Comparison of ENCODE assay signal across 13 cellular contexts in genomic region chr16:89581861-89582563, GRCh38. TPM values are rescaled to one million over a fixed set of nuclear protein-coding genes. Genes with fewer than 3 reads are reported as not detected.
A peak's percentile ranks its signal among the peaks of the same experiment; 100 is the strongest.
DNase-seq lines count a peak whose midpoint lies in the region; ATAC-seq, FAIRE-seq and TF ChIP-seq lines count a peak whose summit lies in the region.
"Had no signal": no experiment of that assay in that cellular context is flagged by ENCODE, and none has a peak within 500 bp of the region (broad histone marks: within the 10 kb centered on the region; RNA-seq: fewer than 3 reads in every experiment).

No MANE protein-coding gene starts in this region.

- H3K27me3 ChIP-seq in right cardiac atrium (ENCODE audit: control insufficient read depth, insufficient read depth) = no peaks in the 10 kb centered on the region
- no peaks in the 10 kb centered on the region for H3K27me3 ChIP-seq in GM12878 (replicated peaks in 1 of 2; ENCODE audit: control insufficient read depth in 2 of 2, insufficient read depth in 2 of 2, low read length in 1 of 2)
- peaks cover 0 to 31% of the 10 kb centered on the region in 2 experiments; a peak in 3 of 5 replicates for H3K27me3 ChIP-seq in HepG2 (ENCODE audit: control insufficient read depth in 1 of 2, insufficient read depth in 2 of 2, low read length in 2 of 2)

- DNase-seq in right cardiac atrium (no peak), Right ventricle myocardium superior (no peak), GM12878 (ENCODE audit: low read depth, low spot score) (no peak), HepG2 (ENCODE audit: low spot score) (peak; percentile 71), Ammon's horn (ENCODE audit: low spot score) (no peak), GM10266 (ENCODE audit: extremely low spot score) (no peak)
- DNase-seq in stimulated activated naive CD4-positive, alpha-beta T cell treated with Interleukin-2 at 50 U/mL for 16 hours (lab: John Stamatoyannopoulos, UW) = no peak
- DNase-seq: activated CD4-positive, alpha-beta T cell treated with anti-CD3 and anti-CD28 coated beads for 1 hour; aorta; NCI-H82 had no signal

- no peaks in the 10 kb centered on the region for H3K79me2 ChIP-seq in GM12878 (ENCODE audit: control insufficient read depth, insufficient read depth, low read length)
- H3K79me2 ChIP-seq in HepG2 (ENCODE audit: insufficient read depth, low read length) = no peaks in the 10 kb centered on the region

- SMC1A ChIA-PET in GM12878 (lab: Charles Lee; ENCODE audit: uncharacterized antibody, unreplicated experiment) = no interaction called here

- no peak overlapping the region for H2AFZ ChIP-seq in GM12878 (ENCODE audit: control insufficient read depth, low read depth, low read length)
- H2AFZ ChIP-seq in HepG2 (ENCODE audit: low read length) = no peak overlapping the region

- no peaks in the 10 kb centered on the region for H3K9me3 ChIP-seq in right cardiac atrium (ENCODE audit: control insufficient read depth, low read length)
- no peaks in the 10 kb centered on the region; the same call in 2 of the 3 replicates for H3K9me3 ChIP-seq in GM12878 (replicated peaks; ENCODE audit: control insufficient read depth, insufficient read depth, low read length)
- no peaks in the 10 kb centered on the region for H3K9me3 ChIP-seq in HepG2 (ENCODE audit: low read length)

- POLR2A ChIA-PET in GM12878 (lab: Charles Lee) (no interaction called here), HepG2 (lab: Yijun Ruan, JAX) (interaction anchor here (1.0 to 2.2 kb wide), 5 partner anchors 10 to 22 kb away, joined by 3 to 10 read pairs (median 6); no protein-coding TSS in a partner anchor)

- FAIRE-seq in GM12878 (lab: Jason Lieb, UNC) (no peak), HepG2 (lab: Jason Lieb, UNC) (peak; percentile 94)
- FAIRE-seq: GM18507 had no signal

- CTCF ChIA-PET in GM12878 (lab: Yijun Ruan, JAX) (no interaction called here), HepG2 (lab: Yijun Ruan, JAX; ENCODE audit: low intra/inter-chr PET ratio, low total read pairs) (no interaction called here)

- H3K4me1 ChIP-seq in right cardiac atrium (ENCODE audit: control insufficient read depth, insufficient read depth, low read length) (no peaks in the 10 kb centered on the region), GM12878 (ENCODE audit: control insufficient read depth, insufficient read depth, low read length) (no peaks in the 10 kb centered on the region), HepG2 (ENCODE audit: insufficient read depth, low read length) (peaks cover 39% of the 10 kb centered on the region)

- no peak for TF ChIP-seq EP300 in GM12878 (IDR thresholded peaks at IDR 0.05; ENCODE audit: borderline replicate concordance in 1 of 2, control insufficient read depth in 1 of 2, low read depth in 2 of 2, low read length in 2 of 2)
- TF ChIP-seq EP300 in HepG2 (IDR thresholded peaks at IDR 0.05; ENCODE audit: low read depth in 2 of 2, low read length in 2 of 2) = peak; percentile 41 to 49; a peak in 3 of 4 replicates
- no peak for TF ChIP-seq EP300 in HepG2 (CRISPR knock-in tag; IDR thresholded peaks at IDR 0.05; ENCODE audit: borderline replicate concordance)

- no peak for TF ChIP-seq RAD21 in GM12878 (IDR thresholded peaks at IDR 0.05; ENCODE audit: insufficient read depth, low read depth, low read length)
- TF ChIP-seq RAD21 in HepG2 (CRISPR knock-in tag; IDR thresholded peaks at IDR 0.05) = no peak

- no peak overlapping the region for H3K4me3 ChIP-seq in right cardiac atrium (ENCODE audit: low read length)
- H3K4me3 ChIP-seq in GM12878 = no peak overlapping the region
- H3K4me3 ChIP-seq in HepG2 (replicated peaks in 1 of 3; ENCODE audit: insufficient read depth in 1 of 3, low read depth in 2 of 3, low read length in 3 of 3) = peak overlapping the region; percentile 6 to 60 (median 29); a peak in 4 of 6 replicates
- H3K4me3 ChIP-seq: skin epidermis had no signal

- H3K27ac ChIP-seq in right cardiac atrium (ENCODE audit: low read length) (no peak overlapping the region), GM12878 (ENCODE audit: control insufficient read depth, insufficient read depth) (no peak overlapping the region), HepG2 (ENCODE audit: extremely low read length, insufficient read depth, low read length) (no peak overlapping the region)

- in situ Hi-C loops in GM12878 (cut with MboI) (no loop called here), HepG2 (cut with HindIII; ENCODE audit: extremely low pct_ligation_motif_present, low pct_unique_long_range_greater_than_20kb) (no loop called here)

- no peak for TF ChIP-seq POLR2A in GM12878 (IDR thresholded peaks at IDR 0.05; ENCODE audit: low read depth, low read length)
- no peak for TF ChIP-seq POLR2A in HepG2 (IDR thresholded peaks at IDR 0.05; ENCODE audit: insufficient read depth in 1 of 2, low read depth in 2 of 2, low read length in 2 of 2)

- H3K4me2 ChIP-seq in GM12878 (ENCODE audit: control insufficient read depth, insufficient read depth) (no peak overlapping the region), HepG2 (ENCODE audit: low read depth, low read length) (peak overlapping the region; percentile 76)

- H3K36me3 ChIP-seq in GM12878 (ENCODE audit: control insufficient read depth in 2 of 2, insufficient read depth in 2 of 2, low read length in 1 of 2) (no peaks in the 10 kb centered on the region), HepG2 (replicated peaks in 1 of 2; ENCODE audit: control insufficient read depth in 1 of 2, insufficient read depth in 2 of 2, low read length in 2 of 2) (no peaks in the 10 kb centered on the region)

- 60% methylated on average over 15 of the region's 15 CpGs for WGBS in right cardiac atrium
- 43% methylated on average over 15 of the region's 15 CpGs for WGBS in GM12878 (ENCODE audit: insufficient coverage, insufficient replicate concordance, low lambda C conversion rate, missing lambda C conversion rate)
- WGBS in HepG2 (ENCODE audit: low lambda C conversion rate) = 16% methylated on average over 12 of the region's 15 CpGs

- TF ChIP-seq CTCF in GM12878 (IDR thresholded peaks at IDR 0.05 in 2 of 3, conservative IDR thresholded peaks at IDR 0.05 in 1 of 3; ENCODE audit: control insufficient read depth in 2 of 3, extremely low read depth in 1 of 3, insufficient read depth in 1 of 3, low read depth in 3 of 3, low read length in 3 of 3) (no peak), HepG2 (CRISPR knock-in tag; IDR thresholded peaks at IDR 0.05) (no peak), GM10266 (IDR thresholded peaks at IDR 0.05; ENCODE audit: control insufficient read depth, insufficient read depth, low read depth, missing control alignments) (no peak)

- intact Hi-C loops in right cardiac atrium (cut with DNase I) (no loop called here), Right ventricle myocardium superior (cut with DNase I) (no loop called here), GM12878 (cut with micrococcal nuclease; ENCODE audit: unreplicated experiment) (no loop called here), HepG2 (cut with micrococcal nuclease; ENCODE audit: unreplicated experiment) (no loop called here)

- H3K9ac ChIP-seq in GM12878 (ENCODE audit: control insufficient read depth, insufficient read depth, low read length) = no peak overlapping the region
- peak overlapping the region; percentile 53 for H3K9ac ChIP-seq in HepG2 (ENCODE audit: insufficient read depth, low read depth, low read length)

- ATAC-seq in right cardiac atrium (peak; percentile 9 to 38), Right ventricle myocardium superior (ENCODE audit: poor library complexity) (no peak), GM12878 (no peak), HepG2 (peak; percentile 23), GM21526 (IDR thresholded peaks at IDR 0.05; ENCODE audit: low FRiP score, unreplicated experiment) (no peak)

- H4K20me1 ChIP-seq in GM12878 (ENCODE audit: control insufficient read depth, insufficient read depth) (no peaks in the 10 kb centered on the region), HepG2 (ENCODE audit: insufficient read depth, low read length) (no peaks in the 10 kb centered on the region)

- BruUV-seq in GM12878 (replicated peaks; lab: Mats Ljungman, UMichigan) = no TSS peak
- no TSS peak for BruUV-seq in HepG2 (replicated peaks; lab: Mats Ljungman, UMichigan)

- RAD21 ChIA-PET in GM12878 (lab: Charles Lee; ENCODE audit: unreplicated experiment) = no interaction called here

RNA-seq across cellular contexts. Expression of gene CPNE7, which starts 6.5 kb away (rescaled TPM):
- total RNA-seq in right cardiac atrium (not detected), Right ventricle myocardium superior (not detected), GM12878 (2014; rRNA removed) (22.5 and 23.4 TPM in 2 replicates), GM12878 (2014; rRNA removed; fragmentation: Illumina TruSeq; extraction: Trizol) (13.1 and 13.5 TPM in 2 replicates), GM12878 (2021) (39.6 and 46.9 TPM in 2 replicates), HepG2 (2016; rRNA removed; fragmentation: Illumina TruSeq; extraction: Trizol) (not detected in 2 replicates)
- polyA plus RNA-seq in right cardiac atrium (not detected), GM12878 (2011; rRNA removed) (6.1 and 7.4 TPM in 2 replicates), GM12878 (2014; fragmentation: Illumina TruSeq; extraction: Trizol) (16.5 and 17.5 TPM in 2 replicates), GM12878 (2014; fragmentation: Nextera tagmentation; extraction: Ambion mirVana) (1 to 10 TPM in 1 of 2 experiments, under 1 TPM in 1; 0.29 to 1.1 TPM), GM12878 (2014; rRNA removed) (39.7 and 49.2 TPM in 2 replicates), GM12878 (2016; fragmentation: Nextera tagmentation; extraction: Ambion mirVana) (10 to 100 TPM; 17.6 to 19.7 TPM), HepG2 (2011; rRNA removed) (0.59 and 2.1 TPM in 2 replicates)
- 55.5 and 58.7 TPM in 2 replicates for total RNA-seq in GM12878 (2013; cell fraction: nucleolus; rRNA removed)
- 2.9 TPM for polyA plus RNA-seq in GM12878 (2011; ENCODE audit: low read depth)
- 5.6 and 10.3 TPM in 2 replicates for polyA plus RNA-seq in GM12878 (2011; cell fraction: cytosol; rRNA removed)
- polyA plus RNA-seq in GM12878 (2011; cell fraction: nucleus; rRNA removed) = 210 and 211 TPM in 2 replicates
- 8.5 and 9.2 TPM in 2 replicates for polyA plus RNA-seq in GM12878 (2012)
- 1.2 and 1.4 TPM in 2 replicates for polyA minus RNA-seq in GM12878 (2011; rRNA and poly(A)+ RNA removed)
- polyA minus RNA-seq in GM12878 (2011; cell fraction: cytosol; rRNA and poly(A)+ RNA removed) = 3.2 TPM in 1 of 2 replicates, not detected in the other
- polyA minus RNA-seq in GM12878 (2011; cell fraction: nucleus; rRNA and poly(A)+ RNA removed) = 5.8 and 6.4 TPM in 2 replicates
- not detected in 2 replicates for total RNA-seq in HepG2 (2016; cell fraction: cytosol; rRNA removed; fragmentation: Illumina TruSeq; extraction: Trizol; ENCODE audit: low read depth)
- total RNA-seq in HepG2 (2016; cell fraction: insoluble cytoplasmic fraction; rRNA removed; fragmentation: Illumina TruSeq; extraction: Trizol) = 0.15 TPM in 1 of 2 replicates, not detected in the other
- not detected in 2 replicates for total RNA-seq in HepG2 (2016; cell fraction: membrane; rRNA removed; fragmentation: Illumina TruSeq; extraction: Trizol)
- total RNA-seq in HepG2 (2016; cell fraction: nucleus; rRNA removed; fragmentation: Illumina TruSeq; extraction: Trizol) = not detected in 2 replicates
- 0.19 and 0.32 TPM in 2 replicates for polyA plus RNA-seq in HepG2 (2011; cell fraction: cytosol; rRNA removed)
- 4.5 and 6.2 TPM in 2 replicates for polyA plus RNA-seq in HepG2 (2011; cell fraction: nucleus; rRNA removed)
- polyA plus RNA-seq in HepG2 (2012) = 0.27 and 0.35 TPM in 2 replicates
- not detected in 2 replicates for polyA plus RNA-seq in HepG2 (2016; cell fraction: cytosol; fragmentation: Illumina TruSeq; extraction: Trizol; ENCODE audit: low read depth)
- not detected in 2 replicates for polyA plus RNA-seq in HepG2 (2016; cell fraction: insoluble cytoplasmic fraction; fragmentation: Illumina TruSeq; extraction: Trizol; ENCODE audit: low read depth)
- polyA plus RNA-seq in HepG2 (2016; cell fraction: membrane; fragmentation: Illumina TruSeq; extraction: Trizol; ENCODE audit: low read depth) = 0.06 TPM in 1 of 2 replicates, not detected in the other
- polyA plus RNA-seq in HepG2 (2016; cell fraction: nucleus; fragmentation: Illumina TruSeq; extraction: Trizol; ENCODE audit: insufficient read depth, low read depth) = 0.52 and 1.2 TPM in 2 replicates
- 0.58 and 25.2 TPM in 2 replicates for polyA minus RNA-seq in HepG2 (2011; rRNA and poly(A)+ RNA removed; ENCODE audit: low replicate concordance)
- polyA minus RNA-seq in HepG2 (2011; cell fraction: cytosol; rRNA and poly(A)+ RNA removed) = not detected in 2 replicates
- 0.26 and 0.99 TPM in 2 replicates for polyA minus RNA-seq in HepG2 (2011; cell fraction: nucleus; rRNA and poly(A)+ RNA removed)

RNA-seq across cellular contexts. Expression of gene RPL13, which starts 21.5 kb away (rescaled TPM):
- total RNA-seq in right cardiac atrium = 1,000 to 10,000 TPM; 1,148 to 1,505 (median 1,262) TPM
- polyA plus RNA-seq in right cardiac atrium = 3,185 TPM
- total RNA-seq in Right ventricle myocardium superior = 1,044 TPM
- total RNA-seq in GM12878 (2013; cell fraction: nucleolus; rRNA removed) = 555 and 566 TPM in 2 replicates
- 7,892 and 9,428 TPM in 2 replicates for total RNA-seq in GM12878 (2014; rRNA removed)
- total RNA-seq in GM12878 (2014; rRNA removed; fragmentation: Illumina TruSeq; extraction: Trizol) = 2,108 and 2,400 TPM in 2 replicates
- 4,034 and 4,132 TPM in 2 replicates for total RNA-seq in GM12878 (2021)
- 2,666 TPM for polyA plus RNA-seq in GM12878 (2011; ENCODE audit: low read depth)
- polyA plus RNA-seq in GM12878 (2011; rRNA removed) = 1,025 and 2,315 TPM in 2 replicates
- polyA plus RNA-seq in GM12878 (2011; cell fraction: cytosol; rRNA removed) = 3,460 and 6,315 TPM in 2 replicates
- 1,880 and 1,959 TPM in 2 replicates for polyA plus RNA-seq in GM12878 (2011; cell fraction: nucleus; rRNA removed)
- 4,925 and 6,484 TPM in 2 replicates for polyA plus RNA-seq in GM12878 (2012)
- polyA plus RNA-seq in GM12878 (2014; fragmentation: Illumina TruSeq; extraction: Trizol) = 872 and 1,693 TPM in 2 replicates
- 1,000 to 10,000 TPM in 1 of 2 experiments, 100 to 1,000 TPM in 1; 386 to 1,247 TPM for polyA plus RNA-seq in GM12878 (2014; fragmentation: Nextera tagmentation; extraction: Ambion mirVana)
- polyA plus RNA-seq in GM12878 (2014; rRNA removed) = 6,764 and 8,907 TPM in 2 replicates
- 1,000 to 10,000 TPM; 2,572 to 2,650 TPM for polyA plus RNA-seq in GM12878 (2016; fragmentation: Nextera tagmentation; extraction: Ambion mirVana)
- polyA minus RNA-seq in GM12878 (2011; rRNA and poly(A)+ RNA removed) = 392 and 1,069 TPM in 2 replicates
- polyA minus RNA-seq in GM12878 (2011; cell fraction: cytosol; rRNA and poly(A)+ RNA removed) = 929 and 1,175 TPM in 2 replicates
- polyA minus RNA-seq in GM12878 (2011; cell fraction: nucleus; rRNA and poly(A)+ RNA removed) = 344 and 499 TPM in 2 replicates
- 2,988 and 3,233 TPM in 2 replicates for total RNA-seq in HepG2 (2016; rRNA removed; fragmentation: Illumina TruSeq; extraction: Trizol)
- total RNA-seq in HepG2 (2016; cell fraction: cytosol; rRNA removed; fragmentation: Illumina TruSeq; extraction: Trizol; ENCODE audit: low read depth) = 6,142 and 6,743 TPM in 2 replicates
- 3,074 and 3,414 TPM in 2 replicates for total RNA-seq in HepG2 (2016; cell fraction: insoluble cytoplasmic fraction; rRNA removed; fragmentation: Illumina TruSeq; extraction: Trizol)
- 8,788 and 9,254 TPM in 2 replicates for total RNA-seq in HepG2 (2016; cell fraction: membrane; rRNA removed; fragmentation: Illumina TruSeq; extraction: Trizol)
- 1,061 and 1,137 TPM in 2 replicates for total RNA-seq in HepG2 (2016; cell fraction: nucleus; rRNA removed; fragmentation: Illumina TruSeq; extraction: Trizol)
- 4,411 and 5,523 TPM in 2 replicates for polyA plus RNA-seq in HepG2 (2011; rRNA removed)
- polyA plus RNA-seq in HepG2 (2011; cell fraction: cytosol; rRNA removed) = 4,701 and 9,932 TPM in 2 replicates
- polyA plus RNA-seq in HepG2 (2011; cell fraction: nucleus; rRNA removed) = 3,101 and 3,317 TPM in 2 replicates
- polyA plus RNA-seq in HepG2 (2012) = 3,379 and 4,912 TPM in 2 replicates
- polyA plus RNA-seq in HepG2 (2016; cell fraction: cytosol; fragmentation: Illumina TruSeq; extraction: Trizol; ENCODE audit: low read depth) = 8,773 and 9,300 TPM in 2 replicates
- 3,767 and 4,135 TPM in 2 replicates for polyA plus RNA-seq in HepG2 (2016; cell fraction: insoluble cytoplasmic fraction; fragmentation: Illumina TruSeq; extraction: Trizol; ENCODE audit: low read depth)
- polyA plus RNA-seq in HepG2 (2016; cell fraction: membrane; fragmentation: Illumina TruSeq; extraction: Trizol; ENCODE audit: low read depth) = 9,832 and 9,939 TPM in 2 replicates
- 2,257 and 2,556 TPM in 2 replicates for polyA plus RNA-seq in HepG2 (2016; cell fraction: nucleus; fragmentation: Illumina TruSeq; extraction: Trizol; ENCODE audit: insufficient read depth, low read depth)
- 1,096 and 3,482 TPM in 2 replicates for polyA minus RNA-seq in HepG2 (2011; rRNA and poly(A)+ RNA removed; ENCODE audit: low replicate concordance)
- 1,942 and 2,023 TPM in 2 replicates for polyA minus RNA-seq in HepG2 (2011; cell fraction: cytosol; rRNA and poly(A)+ RNA removed)
- polyA minus RNA-seq in HepG2 (2011; cell fraction: nucleus; rRNA and poly(A)+ RNA removed) = 448 and 516 TPM in 2 replicates

RNA-seq across cellular contexts. Expression of gene DPEP1, which starts 31.4 kb away (rescaled TPM):
- under 1 TPM in 2 of 4 donors, not detected in 2; 0.31 to 0.53 TPM for total RNA-seq in right cardiac atrium
- polyA plus RNA-seq in right cardiac atrium = 0.18 TPM
- total RNA-seq in Right ventricle myocardium superior = not detected
- total RNA-seq in GM12878 (2013; cell fraction: nucleolus; rRNA removed) = not detected in 2 replicates
- not detected in 2 replicates for total RNA-seq in GM12878 (2014; rRNA removed)
- total RNA-seq in GM12878 (2014; rRNA removed; fragmentation: Illumina TruSeq; extraction: Trizol) = not detected in 2 replicates
- total RNA-seq in GM12878 (2021) = not detected in 2 replicates
- not detected for polyA plus RNA-seq in GM12878 (2011; ENCODE audit: low read depth)
- polyA plus RNA-seq in GM12878 (2011; rRNA removed) = not detected in 2 replicates
- not detected in 2 replicates for polyA plus RNA-seq in GM12878 (2011; cell fraction: cytosol; rRNA removed)
- polyA plus RNA-seq in GM12878 (2011; cell fraction: nucleus; rRNA removed) = 0.34 and 0.47 TPM in 2 replicates
- not detected in 2 replicates for polyA plus RNA-seq in GM12878 (2012)
- not detected in 2 replicates for polyA plus RNA-seq in GM12878 (2014; fragmentation: Illumina TruSeq; extraction: Trizol)
- polyA plus RNA-seq in GM12878 (2014; fragmentation: Nextera tagmentation; extraction: Ambion mirVana) = not detected
- not detected in 2 replicates for polyA plus RNA-seq in GM12878 (2014; rRNA removed)
- not detected for polyA plus RNA-seq in GM12878 (2016; fragmentation: Nextera tagmentation; extraction: Ambion mirVana)
- polyA minus RNA-seq in GM12878 (2011; rRNA and poly(A)+ RNA removed) = not detected in 2 replicates
- polyA minus RNA-seq in GM12878 (2011; cell fraction: cytosol; rRNA and poly(A)+ RNA removed) = not detected in 2 replicates
- not detected in 2 replicates for polyA minus RNA-seq in GM12878 (2011; cell fraction: nucleus; rRNA and poly(A)+ RNA removed)
- total RNA-seq in HepG2 (2016; rRNA removed; fragmentation: Illumina TruSeq; extraction: Trizol) = 19.7 and 37.6 TPM in 2 replicates
- 33.1 and 44.2 TPM in 2 replicates for total RNA-seq in HepG2 (2016; cell fraction: cytosol; rRNA removed; fragmentation: Illumina TruSeq; extraction: Trizol; ENCODE audit: low read depth)
- total RNA-seq in HepG2 (2016; cell fraction: insoluble cytoplasmic fraction; rRNA removed; fragmentation: Illumina TruSeq; extraction: Trizol) = 22.9 and 38.8 TPM in 2 replicates
- 21.1 and 25.9 TPM in 2 replicates for total RNA-seq in HepG2 (2016; cell fraction: membrane; rRNA removed; fragmentation: Illumina TruSeq; extraction: Trizol)
- total RNA-seq in HepG2 (2016; cell fraction: nucleus; rRNA removed; fragmentation: Illumina TruSeq; extraction: Trizol) = 32.6 and 36.8 TPM in 2 replicates
- polyA plus RNA-seq in HepG2 (2011; rRNA removed) = 40.2 and 52.2 TPM in 2 replicates
- polyA plus RNA-seq in HepG2 (2011; cell fraction: cytosol; rRNA removed) = 26.5 and 78.5 TPM in 2 replicates
- 52.0 and 101 TPM in 2 replicates for polyA plus RNA-seq in HepG2 (2011; cell fraction: nucleus; rRNA removed)
- polyA plus RNA-seq in HepG2 (2012) = 6.6 and 9.6 TPM in 2 replicates
- polyA plus RNA-seq in HepG2 (2016; cell fraction: cytosol; fragmentation: Illumina TruSeq; extraction: Trizol; ENCODE audit: low read depth) = 13.7 and 15.6 TPM in 2 replicates
- 23.0 and 24.6 TPM in 2 replicates for polyA plus RNA-seq in HepG2 (2016; cell fraction: insoluble cytoplasmic fraction; fragmentation: Illumina TruSeq; extraction: Trizol; ENCODE audit: low read depth)
- polyA plus RNA-seq in HepG2 (2016; cell fraction: membrane; fragmentation: Illumina TruSeq; extraction: Trizol; ENCODE audit: low read depth) = 18.2 and 22.6 TPM in 2 replicates
- polyA plus RNA-seq in HepG2 (2016; cell fraction: nucleus; fragmentation: Illumina TruSeq; extraction: Trizol; ENCODE audit: insufficient read depth, low read depth) = 75.4 and 78.7 TPM in 2 replicates
- polyA minus RNA-seq in HepG2 (2011; rRNA and poly(A)+ RNA removed; ENCODE audit: low replicate concordance) = 0.12 and 80.3 TPM in 2 replicates
- polyA minus RNA-seq in HepG2 (2011; cell fraction: cytosol; rRNA and poly(A)+ RNA removed) = 12.5 and 17.6 TPM in 2 replicates
- polyA minus RNA-seq in HepG2 (2011; cell fraction: nucleus; rRNA and poly(A)+ RNA removed) = 3.5 and 4.8 TPM in 2 replicates
- total RNA-seq: aorta had no signal

Comparison
In these comparisons a context has a peak if more than half of its experiments do, and no peak if none do; other contexts are left out.
1. ATAC-seq: peak in right cardiac atrium (2 of 2) and HepG2 (single experiment); none in Right ventricle myocardium superior (single experiment), GM12878 (single experiment) and GM21526 (single experiment).
2. H3K4me3 ChIP-seq: peak in HepG2 (3 of 3); none in right cardiac atrium (single experiment) and GM12878 (single experiment).
3. RNA of gene CPNE7, which starts 6.5 kb away (total RNA-seq): 13.1 to 58.7 TPM in GM12878; not detected in right cardiac atrium, 0.15 TPM in HepG2 and not detected in Right ventricle myocardium superior (single experiment); every median in the first group is over 10 times any median in the second.
4. RNA of gene DPEP1, which starts 31.4 kb away (total RNA-seq): 19.7 to 44.2 TPM in HepG2; 0.31 to 0.53 TPM in right cardiac atrium, not detected in Right ventricle myocardium superior (single experiment) and not detected in GM12878; every median in the first group is over 10 times any median in the second.